Comparison of ENCODE assay signal across 1 cellular context in the genomic region with DNA sequence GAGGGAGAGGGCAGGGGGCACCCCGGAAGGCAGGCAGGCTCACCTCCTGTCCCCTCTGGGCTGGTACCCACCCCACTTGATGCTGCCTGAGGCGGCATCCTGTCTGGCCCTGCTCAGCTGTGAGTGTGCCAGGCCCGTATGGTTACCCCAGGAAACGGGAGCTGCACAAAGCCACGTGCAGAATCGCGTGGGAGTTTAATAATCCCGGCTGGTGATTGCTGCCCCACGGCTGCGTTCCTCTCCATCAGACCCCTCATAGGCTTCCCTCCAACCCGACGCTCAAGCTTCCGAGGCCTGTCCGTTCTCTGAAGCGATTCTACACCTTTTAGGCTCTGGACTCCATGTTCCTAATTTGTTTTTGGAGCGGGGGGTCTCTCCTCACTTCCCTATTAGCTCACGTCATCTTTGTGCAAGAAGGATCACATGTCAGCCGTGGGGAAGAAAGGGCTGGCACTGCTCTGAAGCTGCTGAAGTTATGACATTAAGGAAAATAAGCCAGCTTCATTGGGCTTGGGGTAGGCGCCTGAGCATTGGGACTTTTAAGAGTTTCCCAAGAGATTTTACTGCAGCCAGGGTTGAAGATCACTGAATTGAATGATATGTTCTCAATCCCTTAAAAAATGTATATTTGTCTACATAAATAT.
TF ChIP-seq lines count a peak whose summit lies in the region.

No MANE protein-coding gene starts in this region.

TF ChIP-seq in IMR-90, 13 proteins besides CTCF, POLR2A, EP300 and RAD21:
- no peak for TF ChIP-seq MAZ (IDR thresholded peaks at IDR 0.05; ENCODE audit: borderline replicate concordance, low read depth, low read length)
